8 cellular contexts compared by ENCODE assay signal in the genomic region with DNA sequence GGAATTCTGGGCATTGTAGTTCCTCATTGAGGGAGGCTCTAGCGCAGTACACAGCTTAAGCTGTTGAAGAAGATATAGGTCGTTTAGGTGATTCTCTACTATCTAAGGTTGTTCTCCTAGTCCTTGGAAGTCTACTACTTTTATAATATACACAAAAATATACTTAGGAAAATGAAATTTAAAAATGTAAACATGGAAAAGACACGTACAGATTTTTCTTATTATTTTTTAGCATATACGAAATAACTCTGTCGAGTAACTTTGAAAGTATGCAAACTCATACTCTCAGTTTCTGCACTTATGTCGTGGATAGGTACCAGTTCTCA. TPM values are rescaled to one million over a fixed set of nuclear protein-coding genes. Genes with fewer than 3 reads are reported as not detected.
A peak's percentile ranks its signal among the peaks of the same experiment; 100 is the strongest.
DNase-seq lines count a peak whose midpoint lies in the region; TF ChIP-seq lines count a peak whose summit lies in the region.

No MANE protein-coding gene starts in this region.

- 37% methylated on average over 6 of the region's 6 CpGs for WGBS in prostate gland

- no peaks in the 10 kb centered on the region for H3K27me3 ChIP-seq in prostate gland (replicated peaks; ENCODE audit: insufficient read depth)

- H3K9me3 ChIP-seq in OCI-LY7 (ENCODE audit: low read length), result no peaks in the 10 kb centered on the region
- no peaks in the 10 kb centered on the region for H3K9me3 ChIP-seq in prostate gland

- TF ChIP-seq CTCF in GM12865 (IDR thresholded peaks at IDR 0.05; ENCODE audit: insufficient read depth, low read depth, low read length, missing control alignments) (no peak), OCI-LY7 (conservative IDR thresholded peaks at IDR 0.05; ENCODE audit: low read length) (no peak), epithelial cell of proximal tubule (conservative IDR thresholded peaks at IDR 0.05; ENCODE audit: low read depth, low read length) (no peak), prostate gland (IDR thresholded peaks at IDR 0.05) (no peak)

- H4K20me1 ChIP-seq in OCI-LY7 (ENCODE audit: insufficient read depth, low read length), result peaks cover 5% of the 10 kb centered on the region; the same call in 1 of the 2 replicates

- H3K36me3 ChIP-seq in OCI-LY7 (ENCODE audit: insufficient read depth, low read length) (peaks cover 19% of the 10 kb centered on the region), prostate gland (no peaks in the 10 kb centered on the region)

- no peak overlapping the region for H3K27ac ChIP-seq in OCI-LY7 (ENCODE audit: low read depth, low read length, poor library complexity, severe bottlenecking)
- peak overlapping the region; percentile 27 to 35 for H3K27ac ChIP-seq in prostate gland

- no peak for DNase-seq in GM12865 (ENCODE audit: low read depth)
- no peak for DNase-seq in OCI-LY7 (ENCODE audit: low spot score)
- DNase-seq in epithelial cell of proximal tubule (ENCODE audit: low read depth), result no peak
- no peak for DNase-seq in prostate gland (ENCODE audit: low spot score)
- DNase-seq in putamen (ENCODE audit: low spot score), result no peak
- DNase-seq in effector CD4-positive, alpha-beta T cell, result no peak
- DNase-seq in H4 (ENCODE audit: low spot score), result no peak
- no peak for DNase-seq in NCI-H1436 (lab: John Stamatoyannopoulos, UW)

- no peak for TF ChIP-seq POLR2A in prostate gland (IDR thresholded peaks at IDR 0.05)

- intact Hi-C loops in OCI-LY7 (cut with micrococcal nuclease; ENCODE audit: unreplicated experiment), result loop anchor here (1.0 kb wide), 1 partner anchor 10 kb away; a partner anchor contains a TSS
- intact Hi-C loops in prostate gland (cut with DNase I), result no loop called here

- peak overlapping the region; percentile 95; the same call in 1 of the 2 replicates for H2AFZ ChIP-seq in OCI-LY7 (ENCODE audit: low read length)

- no TSS peak for BruUV-seq in OCI-LY7 (replicated peaks; lab: Mats Ljungman, UMichigan)

- H3K4me1 ChIP-seq in OCI-LY7 (ENCODE audit: insufficient read depth, low read length, poor library complexity, severe bottlenecking), result peaks cover 19% of the 10 kb centered on the region
- no peaks in the 10 kb centered on the region for H3K4me1 ChIP-seq in prostate gland (replicated peaks)

- no peaks in the 10 kb centered on the region for H3K9me2 ChIP-seq in OCI-LY7 (ENCODE audit: insufficient read depth, low read length)

- H3K4me2 ChIP-seq in OCI-LY7 (ENCODE audit: low read length), result peak overlapping the region; percentile 34; the same call in 1 of the 2 replicates

- peak overlapping the region; percentile 94 for H3K4me3 ChIP-seq in GM12865 (ENCODE audit: low read depth, low read length)
- peak overlapping the region; percentile 92 for H3K4me3 ChIP-seq in OCI-LY7 (ENCODE audit: low read depth, low read length, poor library complexity, severe bottlenecking)
- peak overlapping the region; percentile 82 for H3K4me3 ChIP-seq in epithelial cell of proximal tubule (ENCODE audit: low read depth, low read length)
- peak overlapping the region; percentile 39 to 53 for H3K4me3 ChIP-seq in prostate gland

- peaks cover 45% of the 10 kb centered on the region for H3K79me2 ChIP-seq in OCI-LY7 (ENCODE audit: insufficient read depth, low read depth, low read length)

- POLR2A ChIA-PET in OCI-LY7 (lab: Charles Lee), result interaction anchor here (1.0 to 2.8 kb wide), 4 partner anchors 9 to 66 kb away, joined by 3 to 39 read pairs (median 4); a partner anchor contains a TSS

- CTCF ChIA-PET in OCI-LY7 (lab: Charles Lee; ENCODE audit: unreplicated experiment), result interaction anchor here (1.0 kb wide), 1 partner anchor 11 kb away, joined by 4 read pairs; a partner anchor contains a TSS

RNA-seq across cellular contexts. Expression of a gene that starts 0.3 kb away (rescaled TPM):
- total RNA-seq in OCI-LY7 (2014; rRNA removed; shearing (Covaris generic)), result 25.1 and 34.6 TPM in 2 replicates
- total RNA-seq in OCI-LY7 (2022) (48.6 and 54.9 TPM in 2 replicates), epithelial cell of proximal tubule (15.3 and 18.7 TPM in 2 replicates), prostate gland (10 to 100 TPM in 1 of 2 donors, 1 to 10 TPM in 1; 6.2 to 11.2 TPM)
- 20.6 and 27.7 TPM in 2 replicates for total RNA-seq in H4 (2014; rRNA removed; shearing (Covaris generic))

RNA-seq across cellular contexts. Expression of a gene that starts 10.2 kb away (rescaled TPM):
- 33.5 and 48.5 TPM in 2 replicates for total RNA-seq in OCI-LY7 (2014; rRNA removed; shearing (Covaris generic))
- total RNA-seq in OCI-LY7 (2022) (65.1 and 65.7 TPM in 2 replicates), epithelial cell of proximal tubule (15.0 and 21.9 TPM in 2 replicates), prostate gland (10 to 100 TPM; 30.9 to 38.0 TPM)
- 15.8 and 21.3 TPM in 2 replicates for total RNA-seq in H4 (2014; rRNA removed; shearing (Covaris generic))
